ENCODE assay signal across 9 cellular contexts in the genomic region with DNA sequence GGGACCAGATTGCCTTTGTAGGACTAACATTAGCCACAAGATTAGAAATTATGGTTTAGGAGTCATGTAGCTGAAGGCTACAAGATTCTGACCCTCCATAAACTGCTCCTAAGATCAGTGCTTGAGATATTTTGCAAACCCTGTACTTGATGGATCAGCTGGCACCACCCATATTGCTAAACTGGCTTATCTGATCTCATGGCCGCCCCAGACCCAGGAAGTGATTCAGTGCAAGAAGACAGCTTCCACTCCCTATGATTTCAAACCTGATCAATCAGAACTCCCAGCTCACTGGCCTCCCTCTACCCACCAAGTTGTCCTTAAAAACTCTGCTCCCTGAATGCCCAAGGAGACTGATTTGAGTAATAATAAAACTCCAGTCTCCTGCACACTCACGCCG. TPM values are rescaled to one million over a fixed set of nuclear protein-coding genes. Genes with fewer than 3 reads are reported as not detected.
A peak's percentile ranks its signal among the peaks of the same experiment; 100 is the strongest.
DNase-seq lines count a peak whose midpoint lies in the region; ATAC-seq, FAIRE-seq and TF ChIP-seq lines count a peak whose summit lies in the region.
"Not testable (repeated sequence)": the region's sequence is repeated elsewhere in the genome, so short reads cannot be mapped to it uniquely, and the experiment has no call there.
"Had no signal": no experiment of that assay in that cellular context is flagged by ENCODE, and none has a peak within 500 bp of the region (broad histone marks: within the 10 kb centered on the region; RNA-seq: fewer than 3 reads in every experiment).

No MANE protein-coding gene starts in this region.

- H4K8ac ChIP-seq in mesendoderm (ENCODE audit: low read depth, low read length), result not testable (repeated sequence)
- peak overlapping the region; percentile 13 for H4K8ac ChIP-seq in trophoblast cell (ENCODE audit: low read depth, low read length)

- DNase-seq in ELR (ENCODE audit: low read depth) (peak; percentile 15), OCI-M1 (lab: John Stamatoyannopoulos, UW) (peak; percentile 8), epithelial cell of esophagus (ENCODE audit: low read depth) (peak; percentile 58), fibroblast of villous mesenchyme (ENCODE audit: low read depth) (peak; percentile 11), trophoblast cell (peak; percentile 9 to 50)
- DNase-seq in K562 (ENCODE audit: extremely low read depth in 1 of 4, low spot score in 3 of 4); mesendoderm; neural crest cell (ENCODE audit: low read depth, low spot score): not testable (repeated sequence)

- CTCF ChIA-PET in K562 (lab: Yijun Ruan, JAX; ENCODE audit: low intra/inter-chr PET ratio), result not testable (repeated sequence)

- ATAC-seq in K562, result not testable (repeated sequence)

- H3K79me1 ChIP-seq in mesendoderm (ENCODE audit: low read length), result not testable (repeated sequence)
- H3K79me1 ChIP-seq in trophoblast cell (ENCODE audit: low read length), result peaks cover 17% of the 10 kb centered on the region

- not testable (repeated sequence) for H3K4me1 Mint-ChIP-seq in neural crest cell

- H3K9ac ChIP-seq in K562 (ENCODE audit: insufficient read depth in 1 of 2, low read depth in 2 of 2, low read length in 2 of 2); mesendoderm (ENCODE audit: low read length); trophoblast cell (ENCODE audit: low read length): not testable (repeated sequence)

- H3K14ac ChIP-seq in trophoblast cell (ENCODE audit: low read length), result not testable (repeated sequence)

- not testable (repeated sequence) for H4K5ac ChIP-seq in mesendoderm (ENCODE audit: low read length)

- intact Hi-C loops in K562 (cut with micrococcal nuclease), result not testable (repeated sequence)

- not testable (repeated sequence) for H3K36me3 ChIP-seq in K562 (ENCODE audit: control insufficient read depth, insufficient read depth, low read length); mesendoderm (ENCODE audit: control insufficient read depth, insufficient read depth, low read length); trophoblast cell (ENCODE audit: control insufficient read depth in 1 of 2, insufficient read depth in 2 of 2, low read length in 2 of 2)

- not testable (repeated sequence) for H4K12ac ChIP-seq in trophoblast cell (ENCODE audit: low read depth, low read length)

- not testable (repeated sequence) for TF ChIP-seq CTCF in K562 (IDR thresholded peaks at IDR 0.05 in 2 of 3, conservative IDR thresholded peaks at IDR 0.05 in 1 of 3; ENCODE audit: insufficient read depth in 2 of 3, low read depth in 1 of 3, low read length in 3 of 3); epithelial cell of esophagus (IDR thresholded peaks at IDR 0.05; ENCODE audit: insufficient read depth, low read depth, low read length, missing control alignments); fibroblast of villous mesenchyme (IDR thresholded peaks at IDR 0.05; ENCODE audit: insufficient read depth, low read depth, low read length); neural crest cell (conservative IDR thresholded peaks at IDR 0.05)

- not testable (repeated sequence) for H2BK120ac ChIP-seq in mesendoderm (ENCODE audit: low read depth, low read length); trophoblast cell (ENCODE audit: insufficient read depth, low read length, poor library complexity)

- H3K9me3 Mint-ChIP-seq in neural crest cell, result peaks cover 13% of the 10 kb centered on the region

- H2BK15ac ChIP-seq in mesendoderm (replicated peaks; ENCODE audit: low read depth), result not testable (repeated sequence)

- peak overlapping the region; percentile 70 for H3K18ac ChIP-seq in mesendoderm (ENCODE audit: low read length)
- H3K18ac ChIP-seq in trophoblast cell (ENCODE audit: low read length), result not testable (repeated sequence)

- not testable (repeated sequence) for TF ChIP-seq POLR2A in K562 (conservative IDR thresholded peaks at IDR 0.05)

- H2BK12ac ChIP-seq in trophoblast cell (ENCODE audit: low read length), result not testable (repeated sequence)

- 0 out of 2 replicates have a peak overlapping the region, but pooled peaks have one; percentile 27 for H2AFZ ChIP-seq in K562 (ENCODE audit: low read depth, low read length)
- peak overlapping the region; percentile 3 for H2AFZ ChIP-seq in trophoblast cell (ENCODE audit: insufficient read depth, low read length, poor library complexity)

- not testable (repeated sequence) for H4K20me1 ChIP-seq in K562 (replicated peaks; ENCODE audit: control insufficient read depth, insufficient read depth, low read length)

- POLR2A ChIA-PET in K562 (lab: Yijun Ruan, JAX), result interaction anchor here (0.6 to 0.7 kb wide), 2 partner anchors 131 to 245 kb away, joined by 3 read pairs; no protein-coding TSS in a partner anchor

- 45% methylated on average over 3 of the region's 3 CpGs for WGBS in K562 (ENCODE audit: insufficient coverage, low coverage, missing lambda C conversion rate)
- WGBS in mesendoderm (ENCODE audit: extremely low coverage, insufficient coverage, low lambda C conversion rate), result no CpG with 5 or more reads among the region's 3 CpGs
- no CpG with 5 or more reads among the region's 3 CpGs for WGBS in trophoblast cell (ENCODE audit: extremely low coverage, insufficient coverage, insufficient read length)

- BruUV-seq in K562 (replicated peaks; lab: Mats Ljungman, UMichigan), result not testable (repeated sequence)

- FAIRE-seq in K562 (lab: Jason Lieb, UNC), result not testable (repeated sequence)

- H3K27ac Mint-ChIP-seq in neural crest cell (ENCODE audit: unreplicated experiment), result peak overlapping the region; percentile 4

- not testable (repeated sequence) for H4K91ac ChIP-seq in trophoblast cell (ENCODE audit: low read depth, low read length)

- H3K4me2 ChIP-seq in K562 (ENCODE audit: insufficient read depth, low read length); mesendoderm (ENCODE audit: low read length); trophoblast cell (ENCODE audit: low read length): not testable (repeated sequence)

- H3K9me1 ChIP-seq in K562 (ENCODE audit: control insufficient read depth, insufficient read depth, low read length), result not testable (repeated sequence)

- H3K27me3 Mint-ChIP-seq in neural crest cell (ENCODE audit: low read depth), result not testable (repeated sequence)

- H2AK5ac ChIP-seq in mesendoderm (ENCODE audit: low read length); trophoblast cell (ENCODE audit: low read length): not testable (repeated sequence)

- not testable (repeated sequence) for TF ChIP-seq RAD21 in K562 (CRISPR knock-in tag; conservative IDR thresholded peaks at IDR 0.05 in 1 of 2, IDR thresholded peaks at IDR 0.05 in 1 of 2)

- H3K4me3 ChIP-seq in K562; epithelial cell of esophagus (ENCODE audit: low read length); fibroblast of villous mesenchyme (ENCODE audit: low read depth, low read length); mesendoderm (ENCODE audit: low read length); trophoblast cell (ENCODE audit: low read depth, low read length): not testable (repeated sequence)

- H2BK5ac ChIP-seq in mesendoderm (ENCODE audit: low read length); trophoblast cell (ENCODE audit: low read depth, low read length, poor library complexity): not testable (repeated sequence)

- peaks cover 33% of the 10 kb centered on the region for H3K36me3 Mint-ChIP-seq in neural crest cell (ENCODE audit: low read depth)

- H3K79me2 ChIP-seq in K562 (ENCODE audit: control insufficient read depth, insufficient read depth, low read length); mesendoderm (ENCODE audit: control insufficient read depth, insufficient read depth, low read length); trophoblast cell (ENCODE audit: control insufficient read depth, insufficient read depth, low read length, poor library complexity): not testable (repeated sequence)

- TF ChIP-seq EP300 in K562 (IDR thresholded peaks at IDR 0.05; ENCODE audit: low read length), result not testable (repeated sequence)

- not testable (repeated sequence) for H3K4me3 Mint-ChIP-seq in neural crest cell

- not testable (repeated sequence) for H3K27ac ChIP-seq in K562 (ENCODE audit: extremely low read depth, low read depth, low read length); mesendoderm (ENCODE audit: low read depth, low read length)
- peak overlapping the region; percentile 39 for H3K27ac ChIP-seq in trophoblast cell (ENCODE audit: low read depth, low read length)

- in situ Hi-C loops in K562 (cut with MboI), result not testable (repeated sequence)

- H3K56ac ChIP-seq in mesendoderm (ENCODE audit: low read length), result not testable (repeated sequence)

- not testable (repeated sequence) for H3K9me3 ChIP-seq in K562 (replicated peaks; ENCODE audit: control insufficient read depth, insufficient read depth, low read depth, low read length); trophoblast cell (ENCODE audit: insufficient read depth, low read depth, low read length)

- H3K4ac ChIP-seq in mesendoderm (ENCODE audit: low read depth, low read length); trophoblast cell (ENCODE audit: low read depth, low read length): not testable (repeated sequence)

- H3K27me3 ChIP-seq in K562 (ENCODE audit: control insufficient read depth in 2 of 2, insufficient read depth in 2 of 2, low read length in 2 of 2); mesendoderm (ENCODE audit: insufficient read depth, low read length, poor library complexity); trophoblast cell (ENCODE audit: insufficient read depth, low read length): not testable (repeated sequence)

- H3K4me1 ChIP-seq in K562 (replicated peaks in 1 of 2; ENCODE audit: control insufficient read depth in 2 of 2, insufficient read depth in 2 of 2, low read length in 2 of 2); mesendoderm (ENCODE audit: control insufficient read depth, low read depth, low read length): not testable (repeated sequence)
- H3K4me1 ChIP-seq in trophoblast cell (ENCODE audit: control insufficient read depth in 1 of 2, insufficient read depth in 2 of 2, low read length in 2 of 2), result peaks cover 5 to 13% of the 10 kb centered on the region in 2 experiments

- H3K23ac ChIP-seq in mesendoderm (ENCODE audit: low read length); trophoblast cell (ENCODE audit: low read length): not testable (repeated sequence)

RNA-seq across cellular contexts. Expression of a gene that starts 23.5 kb away (rescaled TPM):
- total RNA-seq in K562 (2011; cell fraction: chromatin; rRNA removed; ENCODE audit: low replicate concordance), result 0.19 TPM in 1 of 2 replicates, not detected in the other
- total RNA-seq in K562 (2011; cell fraction: nucleolus; rRNA removed), result not detected in 2 replicates
- total RNA-seq in K562 (2011; cell fraction: nucleoplasm; rRNA removed), result 0.66 and 0.92 TPM in 2 replicates
- total RNA-seq in K562 (2014; rRNA removed) (0.23 and 0.65 TPM in 2 replicates), K562 (2014; rRNA removed; fragmentation: Illumina TruSeq; extraction: Trizol) (1.5 and 1.8 TPM in 2 replicates), K562 (2015; rRNA removed; fragmentation: Illumina TruSeq; extraction: Trizol) (0.51 and 1.1 TPM in 2 replicates), K562 (2021) (1.1 and 1.8 TPM in 2 replicates), fibroblast of villous mesenchyme (0.43 and 0.97 TPM in 2 replicates), neural crest cell (5.1 and 5.4 TPM in 2 replicates)
- polyA plus RNA-seq in K562 (2011; rRNA removed) (3.1 and 5.0 TPM in 2 replicates), K562 (2014; fragmentation: Illumina TruSeq; extraction: Trizol) (1.5 and 2.4 TPM in 2 replicates), K562 (2014; fragmentation: Nextera tagmentation; extraction: Ambion mirVana) (1 to 10 TPM; 3.3 to 3.9 TPM), K562 (2014; rRNA removed) (1.2 and 1.7 TPM in 2 replicates)
- polyA plus RNA-seq in K562 (2011; cell fraction: cytosol; rRNA removed), result 0.57 and 1.8 TPM in 2 replicates
- polyA plus RNA-seq in K562 (2011; cell fraction: nucleus; rRNA removed), result 2.6 and 4.1 TPM in 2 replicates
- 1.5 and 1.7 TPM in 2 replicates for polyA plus RNA-seq in K562 (2012)
- polyA minus RNA-seq in K562 (2011; rRNA and poly(A)+ RNA removed), result 0.49 and 0.96 TPM in 2 replicates
- not detected in 2 replicates for polyA minus RNA-seq in K562 (2011; cell fraction: cytosol; rRNA and poly(A)+ RNA removed)
- polyA minus RNA-seq in K562 (2011; cell fraction: nucleus; rRNA and poly(A)+ RNA removed), result 0.33 TPM in 1 of 2 replicates, not detected in the other
- polyA plus RNA-seq in mesendoderm (2013, experiment 1 of 2), result 1.6 TPM
- polyA plus RNA-seq in mesendoderm (2013, experiment 2 of 2), result 1.4 TPM
- polyA plus RNA-seq in trophoblast cell (2013), result 1.3 and 1.4 TPM in 2 replicates
- total RNA-seq: CD4-positive, CD25-positive, alpha-beta regulatory T cell had no signal

RNA-seq across cellular contexts. Expression of a gene that starts 27.9 kb away (rescaled TPM):
- 39.2 and 116 TPM in 2 replicates for total RNA-seq in K562 (2011; cell fraction: chromatin; rRNA removed; ENCODE audit: low replicate concordance)
- total RNA-seq in K562 (2011; cell fraction: nucleolus; rRNA removed), result 17.2 and 18.7 TPM in 2 replicates
- 47.7 and 64.6 TPM in 2 replicates for total RNA-seq in K562 (2011; cell fraction: nucleoplasm; rRNA removed)
- total RNA-seq in K562 (2014; rRNA removed) (8.4 and 13.1 TPM in 2 replicates), K562 (2014; rRNA removed; fragmentation: Illumina TruSeq; extraction: Trizol) (61.8 and 72.4 TPM in 2 replicates), K562 (2015; rRNA removed; fragmentation: Illumina TruSeq; extraction: Trizol) (37.8 and 40.0 TPM in 2 replicates), K562 (2021) (73.1 and 75.5 TPM in 2 replicates), fibroblast of villous mesenchyme (20.3 and 28.9 TPM in 2 replicates), neural crest cell (52.3 and 76.4 TPM in 2 replicates)
- polyA plus RNA-seq in K562 (2011; rRNA removed) (64.1 and 83.2 TPM in 2 replicates), K562 (2014; fragmentation: Illumina TruSeq; extraction: Trizol) (71.6 and 88.9 TPM in 2 replicates), K562 (2014; fragmentation: Nextera tagmentation; extraction: Ambion mirVana) (100 to 1,000 TPM; 165 to 198 TPM), K562 (2014; rRNA removed) (38.0 and 54.7 TPM in 2 replicates)
- 13.4 and 26.8 TPM in 2 replicates for polyA plus RNA-seq in K562 (2011; cell fraction: cytosol; rRNA removed)
- 16.4 and 23.7 TPM in 2 replicates for polyA plus RNA-seq in K562 (2011; cell fraction: nucleus; rRNA removed)
- polyA plus RNA-seq in K562 (2012), result 77.7 and 90.1 TPM in 2 replicates
- 23.5 and 30.8 TPM in 2 replicates for polyA minus RNA-seq in K562 (2011; rRNA and poly(A)+ RNA removed)
- polyA minus RNA-seq in K562 (2011; cell fraction: cytosol; rRNA and poly(A)+ RNA removed), result 32.7 and 42.6 TPM in 2 replicates
- polyA minus RNA-seq in K562 (2011; cell fraction: nucleus; rRNA and poly(A)+ RNA removed), result 12.8 and 16.6 TPM in 2 replicates
- 72.8 TPM for polyA plus RNA-seq in mesendoderm (2013, experiment 1 of 2)
- polyA plus RNA-seq in mesendoderm (2013, experiment 2 of 2), result 76.0 TPM
- polyA plus RNA-seq in trophoblast cell (2013), result 166 and 181 TPM in 2 replicates
